In the genomic region with DNA sequence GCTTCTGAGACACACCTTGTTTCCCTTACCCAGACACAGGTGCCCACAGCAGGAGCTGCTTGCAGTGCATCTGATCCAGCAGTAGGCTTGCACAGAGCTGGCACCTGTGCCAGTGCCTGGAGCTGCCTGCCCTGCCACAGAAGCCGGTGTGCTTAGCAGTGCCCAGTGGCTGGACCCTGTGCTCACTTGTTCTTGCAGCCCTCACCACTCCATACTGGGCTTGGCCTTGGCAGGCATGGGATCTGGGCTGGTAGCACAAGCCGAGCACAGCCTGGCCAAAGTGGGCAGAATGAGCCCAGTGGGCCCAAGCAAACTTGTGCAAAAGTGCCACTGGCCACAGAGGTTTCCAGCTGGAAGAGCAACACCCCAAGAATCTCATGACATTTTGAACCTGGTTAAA, we compare ENCODE assay signal across 25 cellular contexts.
"Had no signal": no experiment of that assay in that cellular context is flagged by ENCODE, and none has a peak within 500 bp of the region (broad histone marks: within the 10 kb centered on the region; RNA-seq: fewer than 3 reads in every experiment).

No MANE protein-coding gene starts in this region.

- H3K9me3 ChIP-seq: neutrophil, pancreas, psoas muscle, right lobe of liver, sigmoid colon, thoracic aorta, thyroid gland, tibial nerve, vagina had no signal

- H3K27me3 ChIP-seq: neural progenitor cell, neutrophil, pancreas, right lobe of liver, sigmoid colon, stomach, thyroid gland, tibial nerve, vagina had no signal

- ATAC-seq: naive thymus-derived CD4-positive, alpha-beta T cell; natural killer cell; pancreas; psoas muscle; right cardiac atrium; stimulated activated effector memory CD8-positive, alpha-beta T cell treated with anti-CD3 and anti-CD28 coated beads, Interleukin-12 subunit alpha, Interleukin-12 subunit beta, amount 100 ng/mL, for 72 hours; stimulated activated naive B cell treated with anti-CD40 and anti-IgM and Interleukin-4, amounts not matched to agents 10 μg/mL and 1 μg/mL and 100 μg/mL, for 72 hours had no signal

- FAIRE-seq: pancreas, small intestine, urothelium cell line had no signal

- H3K4me3 ChIP-seq: neural progenitor cell, pancreas, psoas muscle, right lobe of liver, sigmoid colon, stomach, thoracic aorta, thyroid gland, tibial nerve, vagina had no signal

- DNase-seq: naive thymus-derived CD4-positive, alpha-beta T cell; natural killer cell; nucleus accumbens; psoas muscle; right cardiac atrium; right lobe of liver; sigmoid colon; small intestine; stimulated activated CD4-positive, alpha-beta T cell treated with anti-CD3 and anti-CD28 coated beads, Interleukin-15, amount 100 ng/mL, for 24 hours; stimulated activated CD4-positive, alpha-beta T cell treated with anti-CD3 and anti-CD28 coated beads, Interleukin-2, amount 100 ng/mL, for 24 hours; stimulated activated CD4-positive, alpha-beta T cell treated with anti-CD3 and anti-CD28 coated beads, Interleukin-2, amount 100 ng/mL, for 48 hours; stimulated activated CD4-positive, alpha-beta T cell treated with anti-CD3 and anti-CD28 coated beads, Interleukin-4, amount 100 ng/mL, for 24 hours; stimulated activated naive B cell treated with anti-CD40 and anti-IgM and Interleukin-4, amounts not matched to agents 10 μg/mL and 1 μg/mL and 100 μg/mL, for 72 hours; stimulated activated naive CD4-positive, alpha-beta T cell treated with Interleukin-2 at 50 U/mL for 16 hours; stomach; thyroid gland; trophoblast cell had no signal

- H3K9ac ChIP-seq: neural progenitor cell had no signal

- H3K36me3 ChIP-seq: neural progenitor cell, neutrophil, pancreas, right lobe of liver, sigmoid colon, stomach, thoracic aorta, thyroid gland, tibial nerve, vagina had no signal

- H3K27ac ChIP-seq: neural progenitor cell, neutrophil, pancreas, psoas muscle, right lobe of liver, sigmoid colon, stomach, thoracic aorta, thyroid gland, tibial nerve, vagina had no signal

- H3K4me1 ChIP-seq: neural progenitor cell, pancreas, psoas muscle, right lobe of liver, sigmoid colon, stomach, thyroid gland, tibial nerve, vagina had no signal
